In the genomic region with DNA sequence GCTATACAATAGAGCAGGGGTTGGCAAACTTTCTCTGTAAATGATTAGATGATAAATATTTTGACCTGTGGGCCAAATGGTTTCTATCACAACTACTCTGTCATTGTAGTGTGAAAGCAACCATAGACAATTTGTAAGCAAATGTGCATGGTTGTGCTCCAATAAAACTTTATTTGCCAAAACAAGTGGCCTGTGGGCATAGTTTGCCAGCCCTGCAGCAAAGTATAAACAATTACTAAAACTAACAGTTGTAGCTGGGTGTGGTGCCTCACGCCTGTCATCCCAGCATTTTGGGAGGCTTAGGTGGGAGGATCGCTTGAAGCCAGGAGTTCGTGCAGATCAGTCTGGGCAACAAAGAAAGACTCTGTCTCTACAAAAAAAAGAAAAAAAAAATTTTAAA, we compare ENCODE assay signal across 28 cellular contexts.
"Had no signal": no experiment of that assay in that cellular context is flagged by ENCODE, and none has a peak within 500 bp of the region (broad histone marks: within the 10 kb centered on the region; RNA-seq: fewer than 3 reads in every experiment).

No MANE protein-coding gene starts in this region.

- H3K4me3 ChIP-seq: colonic mucosa, esophagus squamous epithelium, gastrocnemius medialis, heart right ventricle, left lung, lower lobe of right lung, mucosa of descending colon had no signal

- H3K4me1 Mint-ChIP-seq: endodermal cell had no signal

- ATAC-seq: effector memory CD8-positive, alpha-beta T cell; esophagus mucosa; gastrocnemius medialis; heart right ventricle; left cardiac atrium; left lung; left ventricle myocardium superior; lower lobe of right lung; mucosa of descending colon had no signal

- H3K27ac ChIP-seq: colonic mucosa, epithelial cell of prostate, esophagus squamous epithelium, gastrocnemius medialis, heart right ventricle, left lung, lower lobe of right lung had no signal

- H3K27ac Mint-ChIP-seq: dendritic cell treated with granulocyte-macrophage colony-stimulating factor and Interleukin-4, amounts not matched to agents 40 ng/mL and 50 ng/mL, for 4 days; endodermal cell had no signal

- DNase-seq: colonic mucosa; cortex of kidney; effector CD8-positive, alpha-beta T cell; effector memory CD8-positive, alpha-beta T cell; endodermal cell; erythroblast; esophagus squamous epithelium; foreskin fibroblast; foreskin melanocyte; gastrocnemius medialis; glutamatergic neuron; head of caudate nucleus; heart right ventricle; hippocampal formation; left cardiac atrium; left lung; left ventricle myocardium superior; lower lobe of right lung; mesenchymal stem cell; mucosa of descending colon; naive B cell had no signal

- H3K9me3 ChIP-seq: colonic mucosa, esophagus squamous epithelium, gastrocnemius medialis, heart right ventricle, left lung, lower lobe of right lung, mucosa of descending colon had no signal

- FAIRE-seq: endometrium, islet of Langerhans, keratinocyte had no signal

- H3K4me1 ChIP-seq: colonic mucosa, gastrocnemius medialis, heart right ventricle, left lung, lower lobe of right lung had no signal

- H3K27me3 Mint-ChIP-seq: dendritic cell treated with granulocyte-macrophage colony-stimulating factor and Interleukin-4, amounts not matched to agents 40 ng/mL and 50 ng/mL, for 4 days; effector memory CD8-positive, alpha-beta T cell; naive B cell had no signal

- H3K4me3 Mint-ChIP-seq: dendritic cell treated with granulocyte-macrophage colony-stimulating factor and Interleukin-4, amounts not matched to agents 40 ng/mL and 50 ng/mL, for 4 days; effector memory CD8-positive, alpha-beta T cell; endodermal cell; mesothelial cell of epicardium; naive B cell had no signal

- H3K27me3 ChIP-seq: colonic mucosa, esophagus squamous epithelium, gastrocnemius medialis, heart right ventricle, left lung had no signal

- H3K9me3 Mint-ChIP-seq: dendritic cell treated with granulocyte-macrophage colony-stimulating factor and Interleukin-4, amounts not matched to agents 40 ng/mL and 50 ng/mL, for 4 days; effector memory CD8-positive, alpha-beta T cell had no signal
